ENCODE assay signal across 11 cellular contexts in the genomic region with DNA sequence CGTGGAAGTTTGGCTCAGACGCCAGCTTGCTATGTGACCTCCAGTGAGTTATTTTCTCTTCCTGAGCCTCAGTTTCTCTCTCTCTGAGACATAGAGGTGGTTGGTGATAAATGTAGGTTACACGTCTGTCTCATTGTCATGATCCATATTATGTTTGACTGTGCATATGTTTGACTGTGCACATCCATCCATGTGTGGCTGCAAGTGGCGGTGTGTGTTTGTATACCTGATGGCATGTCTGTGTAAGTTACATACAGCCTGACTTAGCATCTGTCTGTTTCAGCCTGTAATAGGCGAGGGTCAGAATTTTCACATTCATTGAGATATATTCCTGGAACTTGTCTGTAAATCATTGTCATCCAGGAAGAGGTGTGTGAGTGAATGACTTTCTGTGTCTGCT. TPM values are rescaled to one million over a fixed set of nuclear protein-coding genes. Genes with fewer than 3 reads are reported as not detected.
DNase-seq lines count a peak whose midpoint lies in the region; ATAC-seq, FAIRE-seq and TF ChIP-seq lines count a peak whose summit lies in the region.
"Had no signal": no experiment of that assay in that cellular context is flagged by ENCODE, and none has a peak within 500 bp of the region (broad histone marks: within the 10 kb centered on the region; RNA-seq: fewer than 3 reads in every experiment).

No MANE protein-coding gene starts in this region.

- H2AFZ ChIP-seq in astrocyte (ENCODE audit: low read depth, low read length): no peak overlapping the region

- H3K27me3 ChIP-seq in astrocyte (ENCODE audit: insufficient read depth, low read length) (no peaks in the 10 kb centered on the region), sigmoid colon (no peaks in the 10 kb centered on the region)

- H3K4me3 ChIP-seq in AG10803 (ENCODE audit: low read length) (peak overlapping the region; percentile 100), astrocyte (ENCODE audit: insufficient read depth, low read depth, low read length) (peak overlapping the region; percentile 99), sigmoid colon (peak overlapping the region in 1 of 4 donors; percentile 69)

- H3K9me3 Mint-ChIP-seq in astrocyte (ENCODE audit: unreplicated experiment): no peaks in the 10 kb centered on the region
- peaks cover 9% of the 10 kb centered on the region for H3K9me3 Mint-ChIP-seq in glutamatergic neuron (ENCODE audit: unreplicated experiment)
- H3K9me3 Mint-ChIP-seq: activated T-cell treated with anti-CD3 and anti-CD28 coated beads, Interleukin-2, amount 50 U/mL, for 72 hours had no signal

- peaks cover 37% of the 10 kb centered on the region for H3K36me3 ChIP-seq in astrocyte (ENCODE audit: insufficient read depth, low read length)
- H3K36me3 ChIP-seq in sigmoid colon: no peaks in the 10 kb centered on the region

- peaks cover 80% of the 10 kb centered on the region for H4K20me1 ChIP-seq in astrocyte (ENCODE audit: insufficient read depth, low read length)

- peaks cover 92% of the 10 kb centered on the region for H3K79me2 ChIP-seq in astrocyte (ENCODE audit: insufficient read depth, low read length)

- peak overlapping the region; percentile 92 for H3K4me2 ChIP-seq in astrocyte (ENCODE audit: low read length)

- DNase-seq in AG10803 (ENCODE audit: low read depth) (peak; percentile 11), astrocyte (ENCODE audit: low read depth) (no peak), glutamatergic neuron (no peak), sigmoid colon (no peak), OCI-M1 (lab: John Stamatoyannopoulos, UW) (no peak)
- DNase-seq in stimulated activated CD4-positive, alpha-beta T cell treated with anti-CD3 and anti-CD28 coated beads, Interleukin-2, amount 100 ng/mL, for 48 hours: no peak
- DNase-seq: activated T-cell treated with anti-CD3 and anti-CD28 coated beads, Interleukin-2, amount 50 U/mL, for 72 hours; NCI-H1436 treated with DMSO at 0.1 percent for 48 hours had no signal

- H3K4me3 Mint-ChIP-seq in astrocyte (ENCODE audit: unreplicated experiment) (peak overlapping the region; percentile 99), glutamatergic neuron (ENCODE audit: unreplicated experiment) (peak overlapping the region; percentile 44)
- H3K4me3 Mint-ChIP-seq: activated T-cell treated with anti-CD3 and anti-CD28 coated beads, Interleukin-2, amount 50 U/mL, for 72 hours had no signal

- no peak for TF ChIP-seq EP300 in sigmoid colon (IDR thresholded peaks at IDR 0.05)

- peak; percentile 59 for FAIRE-seq in astrocyte (lab: Jason Lieb, UNC)

- H3K27ac Mint-ChIP-seq in astrocyte (ENCODE audit: unreplicated experiment) (peak overlapping the region; percentile 100), glutamatergic neuron (ENCODE audit: unreplicated experiment) (peak overlapping the region; percentile 40)
- H3K27ac Mint-ChIP-seq: activated T-cell treated with anti-CD3 and anti-CD28 coated beads, Interleukin-2, amount 50 U/mL, for 72 hours had no signal

- ATAC-seq in GM21717 (IDR thresholded peaks at IDR 0.05; ENCODE audit: unreplicated experiment) (no peak), GM18909 (IDR thresholded peaks at IDR 0.05; ENCODE audit: poor library complexity, unreplicated experiment) (no peak)
- ATAC-seq: activated T-cell treated with anti-CD3 and anti-CD28 coated beads, Interleukin-2, amount 50 U/mL, for 72 hours had no signal

- H3K9me3 ChIP-seq in astrocyte (ENCODE audit: insufficient read depth, low read depth, low read length) (no peaks in the 10 kb centered on the region), sigmoid colon (no peaks in the 10 kb centered on the region)

- intact Hi-C loops in sigmoid colon (cut with DNase I): no loop called here

- no peaks in the 10 kb centered on the region for H3K27me3 Mint-ChIP-seq in astrocyte (ENCODE audit: low read depth, unreplicated experiment)
- peaks cover 2% of the 10 kb centered on the region for H3K27me3 Mint-ChIP-seq in glutamatergic neuron (ENCODE audit: unreplicated experiment)

- H3K4me1 ChIP-seq in astrocyte (ENCODE audit: insufficient read depth, low read length): peaks cover 73% of the 10 kb centered on the region
- peaks cover 0 to 82% (median 72%) of the 10 kb centered on the region in 4 donors for H3K4me1 ChIP-seq in sigmoid colon

- H3K27ac ChIP-seq in astrocyte (ENCODE audit: low read depth, low read length) (peak overlapping the region; percentile 98), sigmoid colon (peak overlapping the region; percentile 87 to 95 (median 90))
- H3K27ac ChIP-seq: C4-2B had no signal

- TF ChIP-seq POLR2A in sigmoid colon (IDR thresholded peaks at IDR 0.05): no peak

- peak overlapping the region; percentile 100 for H3K9ac ChIP-seq in astrocyte (ENCODE audit: low read length)

- 77 to 79% methylated on average over 5 of the region's 5 CpGs for WGBS in sigmoid colon, 2 donors

- TF ChIP-seq CTCF in AG10803 (conservative IDR thresholded peaks at IDR 0.05; ENCODE audit: low read length): no peak
- TF ChIP-seq CTCF in astrocyte (IDR thresholded peaks at IDR 0.05; ENCODE audit: insufficient read depth, low read depth, low read length): no peak
- TF ChIP-seq CTCF in glutamatergic neuron (IDR thresholded peaks at IDR 0.05; ENCODE audit: partially characterized antibody, unreplicated experiment): no peak
- no peak for TF ChIP-seq CTCF in sigmoid colon (IDR thresholded peaks at IDR 0.05)

- H3K36me3 Mint-ChIP-seq in astrocyte (ENCODE audit: low read depth, unreplicated experiment): peaks cover 38% of the 10 kb centered on the region
- H3K36me3 Mint-ChIP-seq in glutamatergic neuron (ENCODE audit: unreplicated experiment): no peaks in the 10 kb centered on the region

- peaks cover 56% of the 10 kb centered on the region for H3K4me1 Mint-ChIP-seq in astrocyte (ENCODE audit: low read depth, unreplicated experiment)
- peaks cover 41% of the 10 kb centered on the region for H3K4me1 Mint-ChIP-seq in glutamatergic neuron (ENCODE audit: low read depth, unreplicated experiment)

RNA-seq across cellular contexts. Expression of a gene that starts 3.3 kb away (rescaled TPM):
- total RNA-seq in astrocyte: 15,667 and 20,724 TPM in 2 replicates
- total RNA-seq in glutamatergic neuron (ENCODE audit: unreplicated experiment): 946 TPM
- 100 to 1,000 TPM; 168 to 821 (median 339) TPM for total RNA-seq in sigmoid colon
- 100 to 1,000 TPM in 1 of 3 donors, 10 to 100 TPM in 2; 47.6 to 272 (median 70.9) TPM for polyA plus RNA-seq in sigmoid colon
- total RNA-seq: activated T-cell treated with anti-CD3 and anti-CD28 coated beads, Interleukin-2, amount 50 U/mL, for 72 hours had no signal

Comparison
In these comparisons a context has a peak if more than half of its experiments do, and no peak if none do; other contexts are left out.
1. RNA of a gene that starts 3.3 kb away (total RNA-seq): 15,667 to 20,724 TPM in astrocyte; 946 TPM in glutamatergic neuron (single experiment) and 168 to 821 TPM in sigmoid colon; every median in the first group is over 10 times any median in the second.